23 cellular contexts compared by ENCODE assay signal in the genomic region with DNA sequence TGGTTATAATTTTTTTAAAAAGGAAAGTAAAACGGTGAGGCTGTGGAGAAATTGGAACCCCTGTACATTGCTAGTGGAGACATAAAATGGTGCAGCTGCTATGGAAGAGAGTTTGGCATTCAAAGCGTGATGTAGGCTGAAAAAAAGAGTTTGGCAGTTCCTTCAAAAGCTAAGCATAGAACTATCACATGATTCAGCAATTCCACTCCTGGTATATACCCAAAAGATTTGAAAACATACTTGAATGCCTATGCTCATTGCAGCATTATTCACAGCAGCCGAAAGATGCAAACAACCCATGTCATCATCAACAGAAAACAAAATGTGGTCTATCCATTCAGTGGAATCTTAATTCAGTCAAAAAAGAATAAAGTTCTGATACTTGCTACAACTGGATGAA. TPM values are rescaled to one million over a fixed set of nuclear protein-coding genes. Genes with fewer than 3 reads are reported as not detected.
DNase-seq lines count a peak whose midpoint lies in the region; ATAC-seq, FAIRE-seq and TF ChIP-seq lines count a peak whose summit lies in the region.
"Had no signal": no experiment of that assay in that cellular context is flagged by ENCODE, and none has a peak within 500 bp of the region (broad histone marks: within the 10 kb centered on the region; RNA-seq: fewer than 3 reads in every experiment).

No MANE protein-coding gene starts in this region.

- 59% methylated on average over 3 of the region's 3 CpGs for WGBS in K562 (ENCODE audit: insufficient coverage, low coverage, missing lambda C conversion rate)
- 71 to 74% methylated on average over 3 of the region's 3 CpGs for WGBS in esophagus squamous epithelium, 2 donors

- in situ Hi-C loops in K562 (cut with MboI), result no loop called here

- intact Hi-C loops in CD14-positive monocyte (cut with micrococcal nuclease) (no loop called here), K562 (cut with micrococcal nuclease) (no loop called here), esophagus squamous epithelium (cut with DNase I) (no loop called here)

- H3K4me3 Mint-ChIP-seq in CD14-positive monocyte (peak overlapping the region; percentile 16 to 72), T-helper 17 cell (no peak overlapping the region)
- H3K4me3 Mint-ChIP-seq: CD4-positive, alpha-beta T cell; GM23338; HFFc6; IgD-negative memory B cell had no signal

- TF ChIP-seq CTCF in CD14-positive monocyte (IDR thresholded peaks at IDR 0.05) (no peak), K562 (IDR thresholded peaks at IDR 0.05 in 2 of 3, conservative IDR thresholded peaks at IDR 0.05 in 1 of 3; ENCODE audit: insufficient read depth in 2 of 3, low read depth in 1 of 3, low read length in 3 of 3) (no peak), esophagus squamous epithelium (IDR thresholded peaks at IDR 0.05) (no peak)

- peaks cover 0 to 3% (median 0%) of the 10 kb centered on the region in 7 donors for H3K9me3 Mint-ChIP-seq in CD14-positive monocyte
- H3K9me3 Mint-ChIP-seq: CD4-positive, alpha-beta T cell; GM23338; HFFc6; IgD-negative memory B cell had no signal

- H3K27me3 Mint-ChIP-seq in CD14-positive monocyte (ENCODE audit: low read depth in 3 of 3) (peaks cover 0 to 2% (median 0%) of the 10 kb centered on the region in 3 donors), T-helper 17 cell (peaks cover 7% of the 10 kb centered on the region)
- H3K27me3 Mint-ChIP-seq: CD4-positive, alpha-beta T cell had no signal

- no peak for TF ChIP-seq POLR2A in K562 (conservative IDR thresholded peaks at IDR 0.05)
- no peak for TF ChIP-seq POLR2A in esophagus squamous epithelium (IDR thresholded peaks at IDR 0.05)

- no peaks in the 10 kb centered on the region for H3K79me2 ChIP-seq in K562 (ENCODE audit: control insufficient read depth, insufficient read depth, low read length)

- H3K36me3 ChIP-seq in K562 (ENCODE audit: control insufficient read depth, insufficient read depth, low read length) (no peaks in the 10 kb centered on the region), esophagus squamous epithelium (no peaks in the 10 kb centered on the region)
- H3K36me3 ChIP-seq: BE2C had no signal

- DNase-seq in CD14-positive monocyte (ENCODE audit: low spot score), result no peak
- DNase-seq in HTR-8/SVneo (ENCODE audit: insufficient read length, low spot score), result no peak
- DNase-seq in K562 (ENCODE audit: extremely low read depth in 1 of 4, low spot score in 3 of 4), result no peak
- peak; percentile 40 for DNase-seq in fibroblast of peridontal ligament (ENCODE audit: extremely low read depth)
- no peak for DNase-seq in T-helper 17 cell
- no peak for DNase-seq in esophagus squamous epithelium (lab: John Stamatoyannopoulos, UW)
- DNase-seq: ACHN; BE2C; C1 segment of cervical spinal cord; CD4-positive, alpha-beta T cell; DMS153; DMS79; GDM1; HCEC 1CT; HFFc6 had no signal

- H4K20me1 ChIP-seq in K562 (replicated peaks; ENCODE audit: control insufficient read depth, insufficient read depth, low read length), result no peaks in the 10 kb centered on the region

- ATAC-seq in K562 (no peak), T-helper 17 cell (no peak), GM21390 (IDR thresholded peaks at IDR 0.05; ENCODE audit: unreplicated experiment) (no peak)
- ATAC-seq: GM23338, HepG2 had no signal

- H3K4me2 ChIP-seq in K562 (ENCODE audit: insufficient read depth, low read length), result no peak overlapping the region
- H3K4me2 ChIP-seq: GM23338 had no signal

- no peaks in the 10 kb centered on the region for H3K9me1 ChIP-seq in K562 (ENCODE audit: control insufficient read depth, insufficient read depth, low read length)

- H3K4me3 ChIP-seq in K562 (no peak overlapping the region), esophagus squamous epithelium (no peak overlapping the region)
- H3K4me3 ChIP-seq: GM23338 had no signal

- H3K36me3 Mint-ChIP-seq in CD14-positive monocyte (no peaks in the 10 kb centered on the region), T-helper 17 cell (ENCODE audit: low read depth) (peaks cover 8% of the 10 kb centered on the region)

- H3K27ac Mint-ChIP-seq in CD14-positive monocyte, result peak overlapping the region; percentile 64 to 90 (median 79)
- no peak overlapping the region for H3K27ac Mint-ChIP-seq in T-helper 17 cell
- H3K27ac Mint-ChIP-seq: CD4-positive, alpha-beta T cell; GM23338; HFFc6; IgD-negative memory B cell had no signal

- no peak for TF ChIP-seq EP300 in K562 (IDR thresholded peaks at IDR 0.05; ENCODE audit: low read length)

- no peak overlapping the region for H2AFZ ChIP-seq in K562 (ENCODE audit: low read depth, low read length)
- H2AFZ ChIP-seq: GM23338 had no signal

- no peak overlapping the region for H3K9ac ChIP-seq in K562 (ENCODE audit: insufficient read depth in 1 of 2, low read depth in 2 of 2, low read length in 2 of 2)

- CTCF ChIA-PET in K562 (lab: Yijun Ruan, JAX; ENCODE audit: low intra/inter-chr PET ratio), result no interaction called here

- no peaks in the 10 kb centered on the region for H3K9me3 ChIP-seq in K562 (replicated peaks; ENCODE audit: control insufficient read depth, insufficient read depth, low read depth, low read length)
- no peaks in the 10 kb centered on the region for H3K9me3 ChIP-seq in T-helper 17 cell (ENCODE audit: control insufficient read depth, low read length, poor library complexity, severe bottlenecking)
- no peaks in the 10 kb centered on the region for H3K9me3 ChIP-seq in esophagus squamous epithelium
- H3K9me3 ChIP-seq: BE2C had no signal

- POLR2A ChIA-PET in K562 (lab: Yijun Ruan, JAX), result interaction anchor here (0.7 to 0.8 kb wide), 2 partner anchors 8 to 36 kb away, joined by 3 to 4 read pairs; no protein-coding TSS in a partner anchor

- H3K27me3 ChIP-seq in K562 (ENCODE audit: control insufficient read depth in 2 of 2, insufficient read depth in 2 of 2, low read length in 2 of 2), result no peaks in the 10 kb centered on the region
- H3K27me3 ChIP-seq in esophagus squamous epithelium, result no peaks in the 10 kb centered on the region
- H3K27me3 ChIP-seq: BE2C had no signal

- peaks cover 24 to 40% of the 10 kb centered on the region in 2 experiments for H3K4me1 ChIP-seq in K562 (replicated peaks in 1 of 2; ENCODE audit: control insufficient read depth in 2 of 2, insufficient read depth in 2 of 2, low read length in 2 of 2)
- no peaks in the 10 kb centered on the region for H3K4me1 ChIP-seq in esophagus squamous epithelium

- H3K27ac ChIP-seq in K562 (ENCODE audit: extremely low read depth, low read depth, low read length) (no peak overlapping the region), esophagus squamous epithelium (no peak overlapping the region)

- FAIRE-seq in HTR-8/SVneo (lab: Jason Lieb, UNC), result peak; percentile 20
- FAIRE-seq in K562 (lab: Jason Lieb, UNC), result no peak
- FAIRE-seq: GM12892, GM18507, H54, HepG2 had no signal

- no peak for TF ChIP-seq RAD21 in K562 (CRISPR knock-in tag; conservative IDR thresholded peaks at IDR 0.05 in 1 of 2, IDR thresholded peaks at IDR 0.05 in 1 of 2)

- no TSS peak for BruUV-seq in K562 (replicated peaks; lab: Mats Ljungman, UMichigan)

- H3K4me1 Mint-ChIP-seq in CD14-positive monocyte (peaks cover 51% of the 10 kb centered on the region), T-helper 17 cell (peaks cover 3% of the 10 kb centered on the region)

RNA-seq across cellular contexts. Expression of gene SGK2, which starts 4.5 kb away (rescaled TPM):
- not detected for polyA plus RNA-seq in CD14-positive monocyte
- 4.3 and 4.4 TPM in 2 replicates for total RNA-seq in K562 (2011; cell fraction: chromatin; rRNA removed; ENCODE audit: low replicate concordance)
- total RNA-seq in K562 (2011; cell fraction: nucleolus; rRNA removed), result 0.83 and 2.8 TPM in 2 replicates
- total RNA-seq in K562 (2011; cell fraction: nucleoplasm; rRNA removed), result 4.0 and 6.9 TPM in 2 replicates
- total RNA-seq in K562 (2014; rRNA removed), result 0.14 and 0.16 TPM in 2 replicates
- total RNA-seq in K562 (2014; rRNA removed; fragmentation: Illumina TruSeq; extraction: Trizol), result 0.07 and 0.13 TPM in 2 replicates
- 0.11 and 0.15 TPM in 2 replicates for total RNA-seq in K562 (2015; rRNA removed; fragmentation: Illumina TruSeq; extraction: Trizol)
- 0.20 and 0.31 TPM in 2 replicates for total RNA-seq in K562 (2021)
- 0.24 and 0.88 TPM in 2 replicates for polyA plus RNA-seq in K562 (2011; rRNA removed)
- 0.07 and 0.09 TPM in 2 replicates for polyA plus RNA-seq in K562 (2011; cell fraction: cytosol; rRNA removed)
- polyA plus RNA-seq in K562 (2011; cell fraction: nucleus; rRNA removed), result 2.7 and 3.1 TPM in 2 replicates
- 0.10 and 0.62 TPM in 2 replicates for polyA plus RNA-seq in K562 (2012)
- polyA plus RNA-seq in K562 (2014; fragmentation: Illumina TruSeq; extraction: Trizol), result 0.15 TPM in 1 of 2 replicates, not detected in the other
- not detected for polyA plus RNA-seq in K562 (2014; fragmentation: Nextera tagmentation; extraction: Ambion mirVana)
- polyA plus RNA-seq in K562 (2014; rRNA removed), result 0.21 and 0.57 TPM in 2 replicates
- polyA minus RNA-seq in K562 (2011; rRNA and poly(A)+ RNA removed), result 0.53 and 1.7 TPM in 2 replicates
- not detected in 2 replicates for polyA minus RNA-seq in K562 (2011; cell fraction: cytosol; rRNA and poly(A)+ RNA removed)
- polyA minus RNA-seq in K562 (2011; cell fraction: nucleus; rRNA and poly(A)+ RNA removed), result 0.54 and 1.1 TPM in 2 replicates
- total RNA-seq in T-helper 17 cell, result 1 to 10 TPM in 1 of 2 donors, under 1 TPM in 1; 0.52 to 1.7 TPM
- 1 to 10 TPM in 1 of 4 donors, under 1 TPM in 1, not detected in 2; 0.68 to 3.6 TPM for total RNA-seq in esophagus squamous epithelium
- total RNA-seq: A172 had no signal
- polyA plus RNA-seq: GM23338, IgD-negative memory B cell had no signal

RNA-seq across cellular contexts. Expression of gene IFT52, which starts 36.4 kb away (rescaled TPM):
- polyA plus RNA-seq in CD14-positive monocyte (10 to 100 TPM; 24.1 to 28.1 TPM), K562 (2011; rRNA removed) (24.9 and 26.8 TPM in 2 replicates), K562 (2014; fragmentation: Illumina TruSeq; extraction: Trizol) (20.3 and 20.6 TPM in 2 replicates), K562 (2014; fragmentation: Nextera tagmentation; extraction: Ambion mirVana) (10 to 100 TPM; 24.4 to 31.4 TPM), K562 (2014; rRNA removed) (16.1 and 16.5 TPM in 2 replicates)
- 11.7 and 21.0 TPM in 2 replicates for total RNA-seq in K562 (2011; cell fraction: chromatin; rRNA removed; ENCODE audit: low replicate concordance)
- 5.9 and 7.8 TPM in 2 replicates for total RNA-seq in K562 (2011; cell fraction: nucleolus; rRNA removed)
- 4.5 and 10.5 TPM in 2 replicates for total RNA-seq in K562 (2011; cell fraction: nucleoplasm; rRNA removed)
- total RNA-seq in K562 (2014; rRNA removed) (10.9 and 11.0 TPM in 2 replicates), K562 (2014; rRNA removed; fragmentation: Illumina TruSeq; extraction: Trizol) (22.0 and 22.2 TPM in 2 replicates), K562 (2015; rRNA removed; fragmentation: Illumina TruSeq; extraction: Trizol) (17.0 and 20.4 TPM in 2 replicates), K562 (2021) (15.3 and 17.6 TPM in 2 replicates), T-helper 17 cell (10 to 100 TPM; 13.6 to 15.5 TPM), esophagus squamous epithelium (10 to 100 TPM in 2 of 4 donors, 1 to 10 TPM in 2; 6.9 to 18.5 (median 13.0) TPM)
- polyA plus RNA-seq in K562 (2011; cell fraction: cytosol; rRNA removed), result 21.6 and 30.1 TPM in 2 replicates
- polyA plus RNA-seq in K562 (2011; cell fraction: nucleus; rRNA removed), result 10.3 and 16.7 TPM in 2 replicates
- 15.7 and 22.2 TPM in 2 replicates for polyA plus RNA-seq in K562 (2012)
- 24.1 and 36.9 TPM in 2 replicates for polyA minus RNA-seq in K562 (2011; rRNA and poly(A)+ RNA removed)
- polyA minus RNA-seq in K562 (2011; cell fraction: cytosol; rRNA and poly(A)+ RNA removed), result 6.4 and 8.9 TPM in 2 replicates
- 6.7 and 9.0 TPM in 2 replicates for polyA minus RNA-seq in K562 (2011; cell fraction: nucleus; rRNA and poly(A)+ RNA removed)

RNA-seq across cellular contexts. Expression of gene L3MBTL1, which starts 46.9 kb away (rescaled TPM):
- polyA plus RNA-seq in CD14-positive monocyte (under 1 TPM; 0.31 to 0.36 TPM), K562 (2011; rRNA removed) (10.0 and 18.3 TPM in 2 replicates), K562 (2014; fragmentation: Illumina TruSeq; extraction: Trizol) (4.1 and 4.4 TPM in 2 replicates), K562 (2014; fragmentation: Nextera tagmentation; extraction: Ambion mirVana) (1 to 10 TPM in 1 of 2 experiments, under 1 TPM in 1; 0.77 to 1.1 TPM), K562 (2014; rRNA removed) (7.7 and 7.9 TPM in 2 replicates)
- total RNA-seq in K562 (2011; cell fraction: chromatin; rRNA removed; ENCODE audit: low replicate concordance), result 96.6 and 129 TPM in 2 replicates
- total RNA-seq in K562 (2011; cell fraction: nucleolus; rRNA removed), result 68.4 and 71.2 TPM in 2 replicates
- 92.8 and 140 TPM in 2 replicates for total RNA-seq in K562 (2011; cell fraction: nucleoplasm; rRNA removed)
- total RNA-seq in K562 (2014; rRNA removed) (5.5 and 6.2 TPM in 2 replicates), K562 (2014; rRNA removed; fragmentation: Illumina TruSeq; extraction: Trizol) (3.4 and 4.1 TPM in 2 replicates), K562 (2015; rRNA removed; fragmentation: Illumina TruSeq; extraction: Trizol) (3.2 and 3.4 TPM in 2 replicates), K562 (2021) (6.1 and 9.4 TPM in 2 replicates), T-helper 17 cell (10 to 100 TPM in 1 of 2 donors, 1 to 10 TPM in 1; 9.9 to 11.6 TPM), esophagus squamous epithelium (10 to 100 TPM in 1 of 4 donors, 1 to 10 TPM in 3; 3.5 to 31.7 (median 7.9) TPM)
- polyA plus RNA-seq in K562 (2011; cell fraction: cytosol; rRNA removed), result 4.0 and 5.7 TPM in 2 replicates
- polyA plus RNA-seq in K562 (2011; cell fraction: nucleus; rRNA removed), result 87.5 and 104 TPM in 2 replicates
- polyA plus RNA-seq in K562 (2012), result 4.0 and 8.9 TPM in 2 replicates
- polyA minus RNA-seq in K562 (2011; rRNA and poly(A)+ RNA removed), result 13.1 and 17.4 TPM in 2 replicates
- polyA minus RNA-seq in K562 (2011; cell fraction: cytosol; rRNA and poly(A)+ RNA removed), result 2.8 and 3.2 TPM in 2 replicates
- polyA minus RNA-seq in K562 (2011; cell fraction: nucleus; rRNA and poly(A)+ RNA removed), result 28.9 and 38.0 TPM in 2 replicates
